22 cellular contexts compared by ENCODE assay signal in genomic region chr15:69190504-69190903, GRCh38. TPM values are rescaled to one million over a fixed set of nuclear protein-coding genes. Genes with fewer than 3 reads are reported as not detected.
DNase-seq lines count a peak whose midpoint lies in the region; ATAC-seq and TF ChIP-seq lines count a peak whose summit lies in the region.
"Had no signal": no experiment of that assay in that cellular context is flagged by ENCODE, and none has a peak within 500 bp of the region (broad histone marks: within the 10 kb centered on the region; RNA-seq: fewer than 3 reads in every experiment).

No MANE protein-coding gene starts in this region.

- H3K27ac ChIP-seq in HEK293 (ENCODE audit: extremely low read depth, low read depth, low read length): no peak overlapping the region
- H3K27ac ChIP-seq in endodermal cell (ENCODE audit: low read depth, low read length): no peak overlapping the region
- H3K27ac ChIP-seq: BLaER1 had no signal

- H3K9ac ChIP-seq in endodermal cell (ENCODE audit: extremely low read depth, low read length, poor library complexity, severe bottlenecking): no peak overlapping the region
- H3K9ac ChIP-seq: BLaER1 had no signal

- H3K36me3 ChIP-seq in HEK293 (ENCODE audit: control insufficient read depth in 2 of 2, insufficient read depth in 1 of 2, low read length in 2 of 2) (no peaks in the 10 kb centered on the region), endodermal cell (ENCODE audit: control insufficient read depth, insufficient read depth, low read length) (peaks cover 17% of the 10 kb centered on the region)
- H3K36me3 ChIP-seq: BE2C had no signal

- H3K27me3 Mint-ChIP-seq in endodermal cell (ENCODE audit: insufficient read depth): no peaks in the 10 kb centered on the region
- H3K27me3 Mint-ChIP-seq: CD4-positive, alpha-beta memory T cell; CD4-positive, CD25-positive, alpha-beta regulatory T cell; CD8-positive, alpha-beta memory T cell had no signal

- POLR2A ChIA-PET in HEK293 (lab: Yijun Ruan, JAX): no interaction called here

- no peak for TF ChIP-seq CTCF in HEK293 (tag by site-specific recombination; IDR thresholded peaks at IDR 0.05)
- no peak for TF ChIP-seq CTCF in endodermal cell (conservative IDR thresholded peaks at IDR 0.05)

- no peaks in the 10 kb centered on the region for H3K27me3 ChIP-seq in endodermal cell (ENCODE audit: control insufficient read depth, insufficient read depth, low read length, poor library complexity, severe bottlenecking)
- H3K27me3 ChIP-seq: BE2C, BLaER1 had no signal

- peaks cover 23% of the 10 kb centered on the region for H3K36me3 Mint-ChIP-seq in endodermal cell (ENCODE audit: low read depth)

- H3K9me3 ChIP-seq in HEK293 (ENCODE audit: control insufficient read depth, insufficient read depth, low read depth, low read length): no peaks in the 10 kb centered on the region; the same call in 1 of the 2 replicates
- H3K9me3 ChIP-seq in endodermal cell (ENCODE audit: control insufficient read depth, low read length): peaks cover 24% of the 10 kb centered on the region
- H3K9me3 ChIP-seq: BE2C had no signal

- CTCF ChIA-PET in HEK293 (lab: Yijun Ruan, JAX): no interaction called here

- no peak for DNase-seq in endodermal cell
- no peak for DNase-seq in HUDEP-2 (lab: John Stamatoyannopoulos, UW; ENCODE audit: unreplicated experiment in 76 of 76)
- no peak for DNase-seq in NCI-H2196 (lab: John Stamatoyannopoulos, UW; ENCODE audit: unreplicated experiment)
- DNase-seq: 8988T; ACHN; BE2C; C1 segment of cervical spinal cord; CD4-positive, alpha-beta memory T cell; CD4-positive, CD25-positive, alpha-beta regulatory T cell; CD8-positive, alpha-beta memory T cell; COR-L47; DMS 273 treated with DMSO at 0.1 percent for 48 hours; DMS153; DMS53; DMS79; DND-41; EL; GF-D8 had no signal

- peaks cover 19% of the 10 kb centered on the region for H3K9me3 Mint-ChIP-seq in endodermal cell

- no peak overlapping the region for H3K27ac Mint-ChIP-seq in endodermal cell
- H3K27ac Mint-ChIP-seq: CD14-positive monocyte; CD4-positive, CD25-positive, alpha-beta regulatory T cell; CD8-positive, alpha-beta memory T cell had no signal

- H3K4me3 Mint-ChIP-seq in endodermal cell: no peak overlapping the region
- H3K4me3 Mint-ChIP-seq: CD14-positive monocyte; CD4-positive, alpha-beta memory T cell; CD4-positive, CD25-positive, alpha-beta regulatory T cell; CD8-positive, alpha-beta memory T cell had no signal

- H3K4me3 ChIP-seq in HEK293 (ENCODE audit: low read depth, low read length): no peak overlapping the region
- H3K4me3 ChIP-seq in endodermal cell (ENCODE audit: low read length): peak overlapping the region; percentile 15
- H3K4me3 ChIP-seq: BLaER1 had no signal

- peaks cover 21% of the 10 kb centered on the region for H3K4me1 Mint-ChIP-seq in endodermal cell

- peaks cover 20% of the 10 kb centered on the region for H3K4me1 ChIP-seq in HEK293 (ENCODE audit: control insufficient read depth, insufficient read depth, low read length)
- H3K4me1 ChIP-seq in endodermal cell (ENCODE audit: control insufficient read depth, insufficient read depth, low read length): peaks cover 2% of the 10 kb centered on the region
- H3K4me1 ChIP-seq: BLaER1 had no signal

- ATAC-seq in GM18502 (IDR thresholded peaks at IDR 0.05; ENCODE audit: poor library complexity, unreplicated experiment): no peak

TF ChIP-seq in HEK293, 187 proteins besides CTCF, POLR2A, EP300 and RAD21:
- TF ChIP-seq SETDB1 (IDR thresholded peaks at IDR 0.05; ENCODE audit: insufficient read length, low read length): peak; percentile 74
- no peak for TF ChIP-seq ZNF530 (tag by site-specific recombination; IDR thresholded peaks at IDR 0.05; ENCODE audit: low read depth)
- no peak for TF ChIP-seq BCL6B (tag by site-specific recombination; IDR thresholded peaks at IDR 0.05)
- 0 out of 2 replicates have a peak, but pooled peaks have one; percentile 6 for TF ChIP-seq ZXDB (tag by site-specific recombination; IDR thresholded peaks at IDR 0.05)
- no peak for TF ChIP-seq ZNF280D (tag by site-specific recombination; IDR thresholded peaks at IDR 0.05)
- no peak for TF ChIP-seq SP3 (tag by site-specific recombination; IDR thresholded peaks at IDR 0.05)
- TF ChIP-seq ZNF692 (tag by site-specific recombination; IDR thresholded peaks at IDR 0.05): no peak
- TF ChIP-seq ZNF174 (tag by site-specific recombination; IDR thresholded peaks at IDR 0.05): no peak
- TF ChIP-seq ZBTB26 (tag by site-specific recombination; optimal IDR thresholded peaks at IDR 0.05): no peak
- TF ChIP-seq MYNN (tag by site-specific recombination; IDR thresholded peaks at IDR 0.05; ENCODE audit: borderline replicate concordance): no peak
- no peak for TF ChIP-seq ZFP69B (tag by site-specific recombination; IDR thresholded peaks at IDR 0.05)

RNA-seq across cellular contexts. Expression of gene GLCE, which starts 30.1 kb away (rescaled TPM):
- 10 to 100 TPM; 16.3 to 17.2 TPM for total RNA-seq in endodermal cell
- polyA plus RNA-seq in endodermal cell (2013, experiment 1 of 2): 13.2 TPM
- polyA plus RNA-seq in endodermal cell (2013, experiment 2 of 2): 13.6 TPM
